Comparison of ENCODE assay signal across 18 cellular contexts in the genomic region with DNA sequence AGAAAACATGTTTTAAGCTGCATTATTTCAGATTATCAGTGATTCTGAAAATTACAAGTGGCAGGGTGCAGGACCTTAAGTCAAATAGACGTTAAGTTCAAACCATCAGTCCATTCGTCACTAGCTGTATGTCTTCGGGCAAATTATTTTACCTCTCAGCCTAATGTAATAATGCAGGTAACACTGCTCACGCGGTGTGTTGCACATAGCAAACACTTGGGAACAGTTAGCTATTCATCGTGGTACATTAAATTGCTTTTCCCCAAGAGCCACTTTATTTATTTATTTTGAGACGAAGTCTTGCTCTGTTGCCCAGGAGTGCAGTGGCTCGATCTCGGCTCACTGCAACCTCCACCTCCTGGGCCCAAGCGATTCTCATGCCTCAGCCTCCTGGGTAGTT. TPM values are rescaled to one million over a fixed set of nuclear protein-coding genes. Genes with fewer than 3 reads are reported as not detected.
DNase-seq lines count a peak whose midpoint lies in the region; FAIRE-seq and TF ChIP-seq lines count a peak whose summit lies in the region.
"Had no signal": no experiment of that assay in that cellular context is flagged by ENCODE, and none has a peak within 500 bp of the region (broad histone marks: within the 10 kb centered on the region; RNA-seq: fewer than 3 reads in every experiment).

No MANE protein-coding gene starts in this region.

- DNase-seq in AG04450 (ENCODE audit: low read depth, low spot score) = no peak
- DNase-seq in NAMALWA (ENCODE audit: low spot score) = peak; percentile 25
- no peak for DNase-seq in endothelial cell of umbilical vein (ENCODE audit: low read depth, low spot score)
- DNase-seq in Ammon's horn (ENCODE audit: low spot score) = no peak
- no peak for DNase-seq in lower leg skin (ENCODE audit: low spot score in 2 of 2)
- DNase-seq in GM10248 (ENCODE audit: extremely low spot score) = no peak
- DNase-seq: AML-193; cerebellar nuclear complex; effector CD4-positive, alpha-beta T cell; kidney; naive thymus-derived CD4-positive, alpha-beta T cell; NCI-H187; NCI-H69; ovary; right cardiac atrium had no signal

- H3K4me1 ChIP-seq in endothelial cell of umbilical vein (ENCODE audit: control insufficient read depth, extremely low read depth, insufficient read depth, low read length) (peaks cover 17% of the 10 kb centered on the region), skeletal muscle satellite cell (ENCODE audit: control insufficient read depth, insufficient read depth, low read length) (peaks cover 29% of the 10 kb centered on the region)

- CTCF ChIA-PET in AG04450 (lab: Charles Lee) = interaction anchor here (0.6 to 6.6 kb wide), 3 partner anchors 9 to 128 kb away, joined by 3 to 124 read pairs (median 53); partner anchors contain the start of genes MAT2A and SH2D6
- CTCF ChIA-PET in endothelial cell of umbilical vein (lab: Charles Lee) = interaction anchor here (1.0 to 6.8 kb wide), 9 partner anchors 29 to 482 kb away, joined by 3 to 236 read pairs (median 4); partner anchors contain the start of gene SH2D6
- CTCF ChIA-PET in GM10248 (lab: Yijun Ruan, JAX) = interaction anchor here (1.3 to 14.1 kb wide), 5 partner anchors 9 to 158 kb away, joined by 3 to 180 read pairs (median 85); partner anchors contain the start of genes GGCX, MAT2A and SH2D6

- no peaks in the 10 kb centered on the region for H3K79me2 ChIP-seq in endothelial cell of umbilical vein (ENCODE audit: control insufficient read depth, insufficient read depth, low read length)

- intact Hi-C loops in endothelial cell of umbilical vein (cut with micrococcal nuclease) = no loop called here
- intact Hi-C loops in lower leg skin (cut with DNase I; ENCODE audit: low total_unique reads) = no loop called here

- no peak for FAIRE-seq in endothelial cell of umbilical vein (lab: Jason Lieb, UNC)
- FAIRE-seq: GM12878, kidney, urothelium cell line had no signal

- H3K9me1 ChIP-seq in endothelial cell of umbilical vein (replicated peaks; ENCODE audit: control insufficient read depth, extremely low read depth, insufficient read depth, low read length) = no peaks in the 10 kb centered on the region

- H3K27ac ChIP-seq in AG04450 (ENCODE audit: low read depth, low read length) (peak overlapping the region; percentile 75), endothelial cell of umbilical vein (ENCODE audit: insufficient read depth, low read depth, low read length) (no peak overlapping the region)
- H3K27ac ChIP-seq: ovary had no signal

- H3K4me3 ChIP-seq in AG04450 (ENCODE audit: low read depth, low read length) (no peak overlapping the region), endothelial cell of umbilical vein (replicated peaks in 1 of 3; ENCODE audit: insufficient read depth in 1 of 3, low read depth in 1 of 3, low read length in 3 of 3) (no peak overlapping the region), skeletal muscle satellite cell (ENCODE audit: low read length) (no peak overlapping the region), lower leg skin (ENCODE audit: low read depth, poor library complexity, severe bottlenecking) (no peak overlapping the region)
- H3K4me3 ChIP-seq: GM12878, ovary had no signal

- H3K27me3 ChIP-seq in AG04450 (ENCODE audit: control insufficient read depth, insufficient read depth, low read length) (no peaks in the 10 kb centered on the region), endothelial cell of umbilical vein (ENCODE audit: control insufficient read depth in 2 of 2, insufficient read depth in 2 of 2, low read length in 2 of 2) (no peaks in the 10 kb centered on the region), skeletal muscle satellite cell (ENCODE audit: control insufficient read depth, insufficient read depth, low read length) (no peaks in the 10 kb centered on the region)
- H3K27me3 ChIP-seq: ovary had no signal

- H3K9me3 ChIP-seq in AG04450 (ENCODE audit: control insufficient read depth, insufficient read depth, low read length) (no peaks in the 10 kb centered on the region), endothelial cell of umbilical vein (replicated peaks; ENCODE audit: control insufficient read depth, insufficient read depth, low read length) (no peaks in the 10 kb centered on the region), skeletal muscle satellite cell (replicated peaks; ENCODE audit: low read length) (no peaks in the 10 kb centered on the region)
- H3K9me3 ChIP-seq: ovary had no signal

- dilution Hi-C loops in endothelial cell of umbilical vein (cut with MboI; ENCODE audit: extremely low pct_ligation_motif_present, low sequenced_read_pairs) = no loop called here

- H3K36me3 ChIP-seq in endothelial cell of umbilical vein (ENCODE audit: control insufficient read depth in 2 of 2, extremely low read depth in 1 of 2, insufficient read depth in 2 of 2, low read length in 2 of 2) (peaks cover 13 to 40% of the 10 kb centered on the region in 2 experiments), skeletal muscle satellite cell (ENCODE audit: insufficient read depth, low read length) (peaks cover 57% of the 10 kb centered on the region)
- H3K36me3 ChIP-seq: ovary had no signal

- no peak for TF ChIP-seq POLR2A in endothelial cell of umbilical vein (IDR thresholded peaks at IDR 0.05; ENCODE audit: low read depth, low read length)
- no peak for TF ChIP-seq POLR2A in lower leg skin (IDR thresholded peaks at IDR 0.05)

- WGBS in lower leg skin, 2 donors = 88 to 90% methylated on average over 10 of the region's 10 CpGs

- H3K9ac ChIP-seq in endothelial cell of umbilical vein (replicated peaks; ENCODE audit: extremely low read depth, insufficient read depth, low read length) (no peak overlapping the region), skeletal muscle satellite cell (ENCODE audit: low read depth, low read length) (peak overlapping the region; percentile 30)

- POLR2A ChIA-PET in AG04450 (lab: Yijun Ruan, JAX) = interaction anchor here (0.6 to 6.3 kb wide), 17 partner anchors 9 to 194 kb away, joined by 3 to 172 read pairs (median 6); partner anchors contain the start of genes C2orf68, ELMOD3, GGCX and MAT2A
- POLR2A ChIA-PET in endothelial cell of umbilical vein (lab: Charles Lee) = interaction anchor here (0.6 to 6.3 kb wide), 5 partner anchors 9 to 130 kb away, joined by 3 to 73 read pairs (median 4); partner anchors contain the start of genes MAT2A and SH2D6
- POLR2A ChIA-PET in GM10248 (lab: Yijun Ruan, JAX) = interaction anchor here (0.9 to 12.1 kb wide), 3 partner anchors 6 to 195 kb away, joined by 4 to 198 read pairs (median 10); partner anchors contain the start of genes ELMOD3, GGCX, MAT2A and RETSAT

- no peaks in the 10 kb centered on the region for H4K20me1 ChIP-seq in endothelial cell of umbilical vein (replicated peaks; ENCODE audit: control insufficient read depth, extremely low read depth, insufficient read depth, low read length)

- TF ChIP-seq CTCF in AG04450 (IDR thresholded peaks at IDR 0.05; ENCODE audit: low read depth, low read length) = no peak
- TF ChIP-seq CTCF in endothelial cell of umbilical vein (IDR thresholded peaks at IDR 0.05; ENCODE audit: extremely low read depth in 1 of 2, insufficient read depth in 1 of 2, low read depth in 1 of 2, low read length in 2 of 2) = no peak
- TF ChIP-seq CTCF in lower leg skin (IDR thresholded peaks at IDR 0.05) = no peak
- no peak for TF ChIP-seq CTCF in GM10248 (IDR thresholded peaks at IDR 0.05; ENCODE audit: control extremely low read depth, extremely low read depth, low read depth, missing control alignments)

- H3K4me2 ChIP-seq in endothelial cell of umbilical vein (ENCODE audit: insufficient read depth, low read length) (no peak overlapping the region), skeletal muscle satellite cell (ENCODE audit: low read length) (no peak overlapping the region)

- BruUV-seq in endothelial cell of umbilical vein (replicated peaks; lab: Mats Ljungman, UMichigan) = TSS peak; percentile 8

- H2AFZ ChIP-seq in endothelial cell of umbilical vein (ENCODE audit: low read depth, low read length) = no peak overlapping the region

RNA-seq across cellular contexts. Expression of gene MAT2A, which starts 10.1 kb away (rescaled TPM):
- polyA plus RNA-seq in AG04450 (2011; rRNA removed) (362 and 409 TPM in 2 replicates), endothelial cell of umbilical vein (151 and 172 TPM in 2 replicates)
- polyA minus RNA-seq in AG04450 (2011; rRNA and poly(A)+ RNA removed) = 184 and 266 TPM in 2 replicates
- total RNA-seq in endothelial cell of umbilical vein (236 and 257 TPM in 2 replicates), lower leg skin (10 to 100 TPM; 71.2 to 96.4 (median 83.0) TPM)
- polyA plus RNA-seq in endothelial cell of umbilical vein (2011; cell fraction: cytosol; rRNA removed) = 116 and 136 TPM in 2 replicates
- 623 and 766 TPM in 2 replicates for polyA plus RNA-seq in endothelial cell of umbilical vein (2011; cell fraction: nucleus; rRNA removed)
- 223 and 272 TPM in 2 replicates for polyA plus RNA-seq in endothelial cell of umbilical vein (2012)
- 335 and 379 TPM in 2 replicates for polyA minus RNA-seq in endothelial cell of umbilical vein
- 333 TPM for polyA minus RNA-seq in endothelial cell of umbilical vein (2011; cell fraction: cytosol; rRNA and poly(A)+ RNA removed)
- polyA minus RNA-seq in endothelial cell of umbilical vein (2011; cell fraction: nucleus; rRNA and poly(A)+ RNA removed) = 297 and 352 TPM in 2 replicates
- total RNA-seq in skeletal muscle satellite cell (2012; rRNA removed) = 104 and 107 TPM in 2 replicates

RNA-seq across cellular contexts. Expression of gene GGCX, which starts 12.2 kb away (rescaled TPM):
- polyA plus RNA-seq in AG04450 (2011; rRNA removed) = 44.0 and 53.8 TPM in 2 replicates
- 80.2 and 104 TPM in 2 replicates for polyA minus RNA-seq in AG04450 (2011; rRNA and poly(A)+ RNA removed)
- total RNA-seq in endothelial cell of umbilical vein = 44.5 and 48.0 TPM in 2 replicates
- polyA plus RNA-seq in endothelial cell of umbilical vein = 58.9 and 62.7 TPM in 2 replicates
- 44.7 and 47.0 TPM in 2 replicates for polyA plus RNA-seq in endothelial cell of umbilical vein (2011; cell fraction: cytosol; rRNA removed)
- polyA plus RNA-seq in endothelial cell of umbilical vein (2011; cell fraction: nucleus; rRNA removed) = 48.2 and 60.0 TPM in 2 replicates
- 44.4 and 45.2 TPM in 2 replicates for polyA plus RNA-seq in endothelial cell of umbilical vein (2012)
- 112 and 122 TPM in 2 replicates for polyA minus RNA-seq in endothelial cell of umbilical vein
- 15.7 TPM for polyA minus RNA-seq in endothelial cell of umbilical vein (2011; cell fraction: cytosol; rRNA and poly(A)+ RNA removed)
- polyA minus RNA-seq in endothelial cell of umbilical vein (2011; cell fraction: nucleus; rRNA and poly(A)+ RNA removed) = 33.9 and 40.7 TPM in 2 replicates
- total RNA-seq in skeletal muscle satellite cell (2012; rRNA removed) = 33.0 and 38.9 TPM in 2 replicates
- total RNA-seq in lower leg skin = 10 to 100 TPM; 15.8 to 37.1 (median 25.8) TPM

RNA-seq across cellular contexts. Expression of gene VAMP8, which starts 28.3 kb away (rescaled TPM):
- 2.6 and 3.6 TPM in 2 replicates for polyA plus RNA-seq in AG04450 (2011; rRNA removed)
- 0.48 and 0.55 TPM in 2 replicates for polyA minus RNA-seq in AG04450 (2011; rRNA and poly(A)+ RNA removed)
- 35.8 and 39.0 TPM in 2 replicates for total RNA-seq in endothelial cell of umbilical vein
- 68.7 and 73.1 TPM in 2 replicates for polyA plus RNA-seq in endothelial cell of umbilical vein
- 66.7 and 80.9 TPM in 2 replicates for polyA plus RNA-seq in endothelial cell of umbilical vein (2011; cell fraction: cytosol; rRNA removed)
- 26.9 and 29.2 TPM in 2 replicates for polyA plus RNA-seq in endothelial cell of umbilical vein (2011; cell fraction: nucleus; rRNA removed)
- 94.8 and 116 TPM in 2 replicates for polyA plus RNA-seq in endothelial cell of umbilical vein (2012)
- 17.4 and 21.2 TPM in 2 replicates for polyA minus RNA-seq in endothelial cell of umbilical vein
- 23.2 TPM for polyA minus RNA-seq in endothelial cell of umbilical vein (2011; cell fraction: cytosol; rRNA and poly(A)+ RNA removed)
- polyA minus RNA-seq in endothelial cell of umbilical vein (2011; cell fraction: nucleus; rRNA and poly(A)+ RNA removed) = 3.8 and 4.4 TPM in 2 replicates
- total RNA-seq in skeletal muscle satellite cell (2012; rRNA removed) = 2.8 TPM in 1 of 2 replicates, not detected in the other
- 100 to 1,000 TPM in 2 of 4 donors, 10 to 100 TPM in 2; 88.3 to 207 (median 113) TPM for total RNA-seq in lower leg skin

RNA-seq across cellular contexts. Expression of gene VAMP5, which starts 35.1 kb away (rescaled TPM):
- polyA plus RNA-seq in AG04450 (2011; rRNA removed) (100 and 123 TPM in 2 replicates), endothelial cell of umbilical vein (624 and 648 TPM in 2 replicates)
- polyA minus RNA-seq in AG04450 (2011; rRNA and poly(A)+ RNA removed) = 67.4 and 76.8 TPM in 2 replicates
- total RNA-seq in endothelial cell of umbilical vein (164 and 186 TPM in 2 replicates), lower leg skin (10 to 100 TPM; 10.1 to 35.6 (median 14.0) TPM)
- polyA plus RNA-seq in endothelial cell of umbilical vein (2011; cell fraction: cytosol; rRNA removed) = 398 and 453 TPM in 2 replicates
- polyA plus RNA-seq in endothelial cell of umbilical vein (2011; cell fraction: nucleus; rRNA removed) = 96.0 and 112 TPM in 2 replicates
- 305 and 367 TPM in 2 replicates for polyA plus RNA-seq in endothelial cell of umbilical vein (2012)
- polyA minus RNA-seq in endothelial cell of umbilical vein = 96.5 and 104 TPM in 2 replicates
- polyA minus RNA-seq in endothelial cell of umbilical vein (2011; cell fraction: cytosol; rRNA and poly(A)+ RNA removed) = not detected
- 9.9 and 13.3 TPM in 2 replicates for polyA minus RNA-seq in endothelial cell of umbilical vein (2011; cell fraction: nucleus; rRNA and poly(A)+ RNA removed)
- 10.6 and 38.0 TPM in 2 replicates for total RNA-seq in skeletal muscle satellite cell (2012; rRNA removed)

RNA-seq across cellular contexts. Expression of gene RNF181, which starts 46.5 kb away (rescaled TPM):
- polyA plus RNA-seq in AG04450 (2011; rRNA removed) (260 and 351 TPM in 2 replicates), endothelial cell of umbilical vein (629 and 643 TPM in 2 replicates)
- 140 and 199 TPM in 2 replicates for polyA minus RNA-seq in AG04450 (2011; rRNA and poly(A)+ RNA removed)
- total RNA-seq in endothelial cell of umbilical vein (133 and 142 TPM in 2 replicates), lower leg skin (100 to 1,000 TPM in 3 of 4 donors, 10 to 100 TPM in 1; 63.1 to 114 (median 107) TPM)
- 503 and 603 TPM in 2 replicates for polyA plus RNA-seq in endothelial cell of umbilical vein (2011; cell fraction: cytosol; rRNA removed)
- 227 and 271 TPM in 2 replicates for polyA plus RNA-seq in endothelial cell of umbilical vein (2011; cell fraction: nucleus; rRNA removed)
- polyA plus RNA-seq in endothelial cell of umbilical vein (2012) = 260 and 265 TPM in 2 replicates
- polyA minus RNA-seq in endothelial cell of umbilical vein = 205 and 256 TPM in 2 replicates
- 27.7 TPM for polyA minus RNA-seq in endothelial cell of umbilical vein (2011; cell fraction: cytosol; rRNA and poly(A)+ RNA removed)
- polyA minus RNA-seq in endothelial cell of umbilical vein (2011; cell fraction: nucleus; rRNA and poly(A)+ RNA removed) = 51.5 and 60.1 TPM in 2 replicates
- 172 and 235 TPM in 2 replicates for total RNA-seq in skeletal muscle satellite cell (2012; rRNA removed)
